Comparison of ENCODE assay signal across 11 cellular contexts in the genomic region with DNA sequence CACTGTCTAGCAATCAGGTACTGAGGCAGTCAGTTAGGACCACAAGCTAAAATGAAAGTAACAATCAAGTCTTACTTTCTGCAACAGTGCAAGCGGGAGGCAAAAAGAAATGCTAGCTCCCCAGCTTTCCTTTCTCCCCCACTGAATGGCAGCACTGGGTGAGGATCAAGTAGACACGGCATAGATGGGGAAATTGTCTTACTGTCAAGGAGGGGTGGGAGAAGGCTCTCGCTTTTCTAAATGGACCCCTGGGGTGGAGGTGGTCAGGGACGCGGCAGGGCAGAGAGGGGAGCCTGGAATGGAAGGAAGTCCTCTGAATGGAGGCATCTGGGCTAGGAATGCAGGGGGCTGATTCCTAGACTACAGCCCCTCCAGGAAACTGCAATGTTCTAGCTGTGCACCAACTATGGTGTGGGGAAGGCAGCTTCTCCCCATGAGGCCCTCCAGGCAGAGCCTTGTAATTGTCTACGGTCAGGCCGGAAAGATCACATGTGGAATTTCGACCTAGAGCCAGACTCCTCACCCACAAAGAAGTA. TPM values are rescaled to one million over a fixed set of nuclear protein-coding genes. Genes with fewer than 3 reads are reported as not detected.
DNase-seq lines count a peak whose midpoint lies in the region; ATAC-seq lines count a peak whose summit lies in the region.
"Had no signal": no experiment of that assay in that cellular context is flagged by ENCODE, and none has a peak within 500 bp of the region (broad histone marks: within the 10 kb centered on the region; RNA-seq: fewer than 3 reads in every experiment).

No MANE protein-coding gene starts in this region.

- peak overlapping the region; percentile 76 for H3K27ac Mint-ChIP-seq in activated naive CD8-positive, alpha-beta T cell treated with anti-CD3 and anti-CD28 coated beads for 36 hours

- peaks cover 44% of the 10 kb centered on the region for H3K4me1 ChIP-seq in iPS-18a (ENCODE audit: control insufficient read depth, low read depth, low read length)
- peaks cover 6% of the 10 kb centered on the region for H3K4me1 ChIP-seq in stomach smooth muscle (ENCODE audit: control insufficient read depth, insufficient read depth, low read length)

- no peaks in the 10 kb centered on the region for H3K9me3 ChIP-seq in iPS-18a (ENCODE audit: control insufficient read depth, low read depth, low read length)
- no peaks in the 10 kb centered on the region for H3K9me3 ChIP-seq in stomach smooth muscle (ENCODE audit: control insufficient read depth in 2 of 2, low read length in 2 of 2)
- H3K9me3 ChIP-seq: gastrocnemius medialis had no signal

- no peak for DNase-seq in activated T-cell treated with anti-CD3 and anti-CD28 coated beads, Interleukin-2, amount 50 U/mL, for 4 hours
- DNase-seq in activated T-cell treated with anti-CD3 and anti-CD28 coated beads for 4 hours (no peak), NCI-H748 treated with DMSO at 0.1 percent for 48 hours (lab: John Stamatoyannopoulos, UW) (no peak)
- DNase-seq in activated naive CD8-positive, alpha-beta T cell treated with anti-CD3 and anti-CD28 coated beads for 36 hours, result no peak
- no peak for DNase-seq in activated CD8-positive, alpha-beta memory T cell treated with anti-CD3 and anti-CD28 coated beads for 24 hours
- DNase-seq: activated CD4-positive, alpha-beta T cell treated with anti-CD3 and anti-CD28 coated beads for 4 hours; gastrocnemius medialis; NCI-H526 had no signal

- H3K27me3 ChIP-seq in iPS-18a (ENCODE audit: control insufficient read depth, insufficient read depth, low read length) (no peaks in the 10 kb centered on the region), stomach smooth muscle (ENCODE audit: control insufficient read depth in 1 of 2, insufficient read depth in 2 of 2, low read length in 2 of 2) (no peaks in the 10 kb centered on the region)
- H3K27me3 ChIP-seq: gastrocnemius medialis had no signal

- peaks cover 20% of the 10 kb centered on the region for H3K36me3 Mint-ChIP-seq in activated T-cell treated with anti-CD3 and anti-CD28 coated beads, Interleukin-2, amount 50 U/mL, for 4 hours (ENCODE audit: insufficient read depth)
- peaks cover 27% of the 10 kb centered on the region for H3K36me3 Mint-ChIP-seq in activated naive CD8-positive, alpha-beta T cell treated with anti-CD3 and anti-CD28 coated beads for 36 hours

- H3K36me3 ChIP-seq in iPS-18a (ENCODE audit: control insufficient read depth, low read depth, low read length) (no peaks in the 10 kb centered on the region), stomach smooth muscle (ENCODE audit: control insufficient read depth in 2 of 2, insufficient read depth in 2 of 2, low read length in 2 of 2) (no peaks in the 10 kb centered on the region)
- H3K36me3 ChIP-seq: gastrocnemius medialis had no signal

- peak overlapping the region; percentile 53 for H3K27ac ChIP-seq in iPS-18a (ENCODE audit: low read length)
- peak overlapping the region; percentile 53 for H3K27ac ChIP-seq in stomach smooth muscle (ENCODE audit: low read length)
- H3K27ac ChIP-seq: gastrocnemius medialis had no signal

- peaks cover 28% of the 10 kb centered on the region for H3K4me1 Mint-ChIP-seq in activated T-cell treated with anti-CD3 and anti-CD28 coated beads, Interleukin-2, amount 50 U/mL, for 4 hours (ENCODE audit: low read depth)
- peaks cover 15% of the 10 kb centered on the region for H3K4me1 Mint-ChIP-seq in activated naive CD8-positive, alpha-beta T cell treated with anti-CD3 and anti-CD28 coated beads for 36 hours

- H3K4me3 ChIP-seq in iPS-18a (ENCODE audit: low read length), result peak overlapping the region; percentile 42
- peak overlapping the region; percentile 50 to 69 for H3K4me3 ChIP-seq in stomach smooth muscle (ENCODE audit: low read length in 2 of 2)

- no peaks in the 10 kb centered on the region for H3K27me3 Mint-ChIP-seq in activated T-cell treated with anti-CD3 and anti-CD28 coated beads, Interleukin-2, amount 50 U/mL, for 4 hours (ENCODE audit: low read depth)
- H3K27me3 Mint-ChIP-seq in activated naive CD8-positive, alpha-beta T cell treated with anti-CD3 and anti-CD28 coated beads for 36 hours, result no peaks in the 10 kb centered on the region

- peaks cover 4% of the 10 kb centered on the region for H3K9me3 Mint-ChIP-seq in activated T-cell treated with anti-CD3 and anti-CD28 coated beads, Interleukin-2, amount 50 U/mL, for 4 hours
- no peaks in the 10 kb centered on the region for H3K9me3 Mint-ChIP-seq in activated naive CD8-positive, alpha-beta T cell treated with anti-CD3 and anti-CD28 coated beads for 36 hours

- H3K9ac ChIP-seq in iPS-18a (ENCODE audit: low read length) (no peak overlapping the region), stomach smooth muscle (ENCODE audit: low read length in 2 of 2) (peak overlapping the region in 1 of 2 donors; percentile 55)

- ATAC-seq in activated T-cell treated with anti-CD3 and anti-CD28 coated beads, Interleukin-2, amount 50 U/mL, for 4 hours, result peak in 1 of 2 donors; percentile 48
- ATAC-seq in GM18511 (IDR thresholded peaks at IDR 0.05; ENCODE audit: unreplicated experiment), result no peak
- ATAC-seq: gastrocnemius medialis had no signal

- peak overlapping the region; percentile 61 for H3K4me3 Mint-ChIP-seq in activated T-cell treated with anti-CD3 and anti-CD28 coated beads, Interleukin-2, amount 50 U/mL, for 4 hours
- peak overlapping the region; percentile 65 for H3K4me3 Mint-ChIP-seq in activated naive CD8-positive, alpha-beta T cell treated with anti-CD3 and anti-CD28 coated beads for 36 hours

RNA-seq across cellular contexts. Expression of a gene that starts 24.3 kb away (rescaled TPM):
- total RNA-seq in activated T-cell treated with anti-CD3 and anti-CD28 coated beads, Interleukin-2, amount 50 U/mL, for 4 hours, result 10 to 100 TPM; 30.1 to 38.6 (median 30.8) TPM
- total RNA-seq in activated naive CD8-positive, alpha-beta T cell treated with anti-CD3 and anti-CD28 coated beads for 36 hours, result 10 to 100 TPM; 49.4 to 52.7 TPM

RNA-seq across cellular contexts. Expression of a gene that starts 24.5 kb away (rescaled TPM):
- 10 to 100 TPM; 19.1 to 26.9 (median 23.0) TPM for total RNA-seq in activated T-cell treated with anti-CD3 and anti-CD28 coated beads, Interleukin-2, amount 50 U/mL, for 4 hours
- 10 to 100 TPM; 18.8 to 18.9 TPM for total RNA-seq in activated naive CD8-positive, alpha-beta T cell treated with anti-CD3 and anti-CD28 coated beads for 36 hours
